13 cellular contexts compared by ENCODE assay signal in the genomic region with DNA sequence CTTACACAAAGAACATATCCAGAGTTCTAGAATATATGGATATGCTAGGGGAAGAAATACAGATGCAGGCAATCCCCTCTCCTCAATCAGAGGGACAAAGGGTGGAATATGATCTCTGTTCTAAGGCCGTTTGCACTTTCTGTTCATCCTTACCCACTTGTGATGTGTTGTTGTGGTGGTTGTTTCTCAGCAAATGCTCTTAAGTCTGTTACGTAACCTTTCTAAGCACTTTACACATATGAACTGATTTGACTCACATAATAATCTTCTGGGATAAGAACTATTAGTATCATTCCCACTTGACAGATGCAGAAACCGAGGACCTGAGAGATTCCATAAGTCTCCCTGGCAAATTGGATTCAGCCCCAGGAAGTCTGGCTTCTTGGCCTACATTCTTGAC. TPM values are rescaled to one million over a fixed set of nuclear protein-coding genes. Genes with fewer than 3 reads are reported as not detected.
A peak's percentile ranks its signal among the peaks of the same experiment; 100 is the strongest.
DNase-seq lines count a peak whose midpoint lies in the region; ATAC-seq and TF ChIP-seq lines count a peak whose summit lies in the region.
"Had no signal": no experiment of that assay in that cellular context is flagged by ENCODE, and none has a peak within 500 bp of the region (broad histone marks: within the 10 kb centered on the region; RNA-seq: fewer than 3 reads in every experiment).

No MANE protein-coding gene starts in this region.

- H2BK12ac ChIP-seq in mesenchymal stem cell (ENCODE audit: low read length in 2 of 2): no peak overlapping the region

- H4K91ac ChIP-seq in mesenchymal stem cell (ENCODE audit: low read length): no peak overlapping the region

- intact Hi-C loops in CD8-positive, alpha-beta T cell (cut with DNase I, micrococcal nuclease): no loop called here
- intact Hi-C loops in A673 (cut with micrococcal nuclease; ENCODE audit: unreplicated experiment): no loop called here

- H3K4me3 Mint-ChIP-seq in CD8-positive, alpha-beta T cell: no peak overlapping the region
- peak overlapping the region; percentile 14 for H3K4me3 Mint-ChIP-seq in activated naive CD8-positive, alpha-beta T cell treated with anti-CD3 and anti-CD28 coated beads for 36 hours

- peak overlapping the region; percentile 81 for H3K27ac Mint-ChIP-seq in CD8-positive, alpha-beta T cell
- H3K27ac Mint-ChIP-seq in activated naive CD8-positive, alpha-beta T cell treated with anti-CD3 and anti-CD28 coated beads for 36 hours: peak overlapping the region; percentile 81

- no peaks in the 10 kb centered on the region for H3K79me2 ChIP-seq in ACC112 (ENCODE audit: control insufficient read depth, insufficient read depth, low read length, unreplicated experiment)

- POLR2A ChIA-PET in CD8-positive, alpha-beta T cell (lab: Charles Lee): no interaction called here
- POLR2A ChIA-PET in A673 (lab: Charles Lee; ENCODE audit: low non-redundant PET): interaction anchor here (0.6 kb wide), 1 partner anchor 627 kb away, joined by 3 read pairs; no protein-coding TSS in a partner anchor

- H3K14ac ChIP-seq in mesenchymal stem cell (ENCODE audit: low read length in 2 of 2): no peak overlapping the region

- H3K27me3 ChIP-seq in ACC112 (ENCODE audit: insufficient read depth, low read length) (no peaks in the 10 kb centered on the region), mesenchymal stem cell (ENCODE audit: control insufficient read depth in 1 of 2, insufficient read depth in 1 of 2, low read length in 2 of 2) (no peaks in the 10 kb centered on the region), A673 (replicated peaks; ENCODE audit: insufficient read depth, low read depth, low read length, poor library complexity) (no peaks in the 10 kb centered on the region)
- H3K27me3 ChIP-seq in CD8-positive, alpha-beta T cell (ENCODE audit: insufficient read depth, low read length): no peaks in the 10 kb centered on the region
- H3K27me3 ChIP-seq: gastroesophageal sphincter, upper lobe of left lung had no signal

- H3K9ac ChIP-seq in mesenchymal stem cell (ENCODE audit: low read length): no peak overlapping the region

- no TSS peak for BruUV-seq in A673 (replicated peaks; lab: Mats Ljungman, UMichigan)

- TF ChIP-seq CTCF in CD8-positive, alpha-beta T cell (IDR thresholded peaks at IDR 0.05): no peak
- TF ChIP-seq CTCF in A673 (conservative IDR thresholded peaks at IDR 0.05; ENCODE audit: low read depth, low read length): no peak
- no peak for TF ChIP-seq CTCF in omental fat pad (IDR thresholded peaks at IDR 0.05)

- WGBS in mesenchymal stem cell: 89% methylated on average over 1 of the region's 3 CpGs

- no peak overlapping the region for H2AK5ac ChIP-seq in mesenchymal stem cell (ENCODE audit: low read length, severe bottlenecking)

- no peak overlapping the region for H3K4ac ChIP-seq in mesenchymal stem cell (ENCODE audit: low read depth in 1 of 2, low read length in 2 of 2)

- H3K4me1 ChIP-seq in ACC112 (ENCODE audit: control insufficient read depth, insufficient read depth, low read length, unreplicated experiment) (peaks cover 4% of the 10 kb centered on the region), mesenchymal stem cell (ENCODE audit: control insufficient read depth, insufficient read depth, low read depth, low read length) (no peaks in the 10 kb centered on the region), A673 (ENCODE audit: insufficient read depth, low read length, poor library complexity, severe bottlenecking) (peaks cover 7% of the 10 kb centered on the region)
- H3K4me1 ChIP-seq in CD8-positive, alpha-beta T cell (ENCODE audit: insufficient read depth, low read length): peaks cover 13% of the 10 kb centered on the region

- H3K9me3 Mint-ChIP-seq in CD8-positive, alpha-beta T cell: no peaks in the 10 kb centered on the region
- no peaks in the 10 kb centered on the region for H3K9me3 Mint-ChIP-seq in activated naive CD8-positive, alpha-beta T cell treated with anti-CD3 and anti-CD28 coated beads for 36 hours

- no peak overlapping the region for H3K27ac ChIP-seq in ACC112 (ENCODE audit: low read depth, low read length)
- no peak overlapping the region for H3K27ac ChIP-seq in CD8-positive, alpha-beta T cell (ENCODE audit: low read depth, low read length)
- H3K27ac ChIP-seq in mesenchymal stem cell (ENCODE audit: low read length, poor library complexity, severe bottlenecking): no peak overlapping the region
- no peak overlapping the region for H3K27ac ChIP-seq in A673 (ENCODE audit: low read depth, low read length, poor library complexity, severe bottlenecking)
- H3K27ac ChIP-seq: gastroesophageal sphincter, upper lobe of left lung, VCaP had no signal

- DNase-seq in CD8-positive, alpha-beta T cell: no peak
- no peak for DNase-seq in activated naive CD8-positive, alpha-beta T cell treated with anti-CD3 and anti-CD28 coated beads for 36 hours
- DNase-seq in mesenchymal stem cell (peak; percentile 25), A673 (ENCODE audit: low spot score) (no peak), omental fat pad (ENCODE audit: low spot score) (no peak), globus pallidus (ENCODE audit: low spot score) (no peak), COLO829 (ENCODE audit: low spot score) (no peak)
- DNase-seq: C1 segment of cervical spinal cord, upper lobe of left lung had no signal

- H2AFZ ChIP-seq in ACC112 (ENCODE audit: low read length, unreplicated experiment): peak overlapping the region; percentile 56
- H2AFZ ChIP-seq in mesenchymal stem cell (ENCODE audit: low read depth, low read length): no peak overlapping the region

- H3K18ac ChIP-seq in mesenchymal stem cell (ENCODE audit: low read depth in 1 of 2, low read length in 2 of 2): no peak overlapping the region

- H3K36me3 Mint-ChIP-seq in CD8-positive, alpha-beta T cell: no peaks in the 10 kb centered on the region
- H3K36me3 Mint-ChIP-seq in activated naive CD8-positive, alpha-beta T cell treated with anti-CD3 and anti-CD28 coated beads for 36 hours: no peaks in the 10 kb centered on the region

- ATAC-seq in CD8-positive, alpha-beta T cell: no peak
- no peak for ATAC-seq in omental fat pad (ENCODE audit: low FRiP score)
- ATAC-seq: gastroesophageal sphincter had no signal

- no peak overlapping the region for H2BK15ac ChIP-seq in mesenchymal stem cell (ENCODE audit: low read depth, poor library complexity, severe bottlenecking)

- H2BK120ac ChIP-seq in mesenchymal stem cell (ENCODE audit: low read depth, low read length): no peak overlapping the region

- no peaks in the 10 kb centered on the region for H3K36me3 ChIP-seq in ACC112 (ENCODE audit: insufficient read depth, low read length)
- no peaks in the 10 kb centered on the region for H3K36me3 ChIP-seq in CD8-positive, alpha-beta T cell (ENCODE audit: insufficient read depth, low read length)
- no peaks in the 10 kb centered on the region for H3K36me3 ChIP-seq in mesenchymal stem cell (ENCODE audit: control insufficient read depth in 1 of 2, insufficient read depth in 2 of 2, low read depth in 1 of 2, low read length in 2 of 2)
- H3K36me3 ChIP-seq in A673 (ENCODE audit: insufficient read depth, low read length, poor library complexity, severe bottlenecking): no peaks in the 10 kb centered on the region
- H3K36me3 ChIP-seq: gastroesophageal sphincter, upper lobe of left lung had no signal

- CTCF ChIA-PET in CD8-positive, alpha-beta T cell (lab: Charles Lee): interaction anchor here (1.0 to 6.0 kb wide), 5 partner anchors 13 to 176 kb away, joined by 3 to 54 read pairs (median 8); no protein-coding TSS in a partner anchor
- CTCF ChIA-PET in A673 (lab: Charles Lee): no interaction called here

- no peak overlapping the region for H3K23ac ChIP-seq in mesenchymal stem cell (ENCODE audit: low read length in 2 of 2)

- H3K4me3 ChIP-seq in ACC112 (ENCODE audit: low read depth, low read length): no peak overlapping the region
- H3K4me3 ChIP-seq in CD8-positive, alpha-beta T cell (ENCODE audit: low read depth, low read length): no peak overlapping the region
- no peak overlapping the region for H3K4me3 ChIP-seq in mesenchymal stem cell (ENCODE audit: insufficient read depth in 1 of 2, low read depth in 1 of 2, low read length in 2 of 2)
- H3K4me3 ChIP-seq in A673 (ENCODE audit: low read depth, low read length, poor library complexity, severe bottlenecking): no peak overlapping the region
- H3K4me3 ChIP-seq: gastroesophageal sphincter, upper lobe of left lung had no signal

- peaks cover 24% of the 10 kb centered on the region for H3K4me1 Mint-ChIP-seq in CD8-positive, alpha-beta T cell (ENCODE audit: low read depth)
- peaks cover 25% of the 10 kb centered on the region for H3K4me1 Mint-ChIP-seq in activated naive CD8-positive, alpha-beta T cell treated with anti-CD3 and anti-CD28 coated beads for 36 hours

- H3K4me2 ChIP-seq in mesenchymal stem cell (ENCODE audit: low read length, poor library complexity, severe bottlenecking): no peak overlapping the region

- no peak overlapping the region for H4K8ac ChIP-seq in mesenchymal stem cell (ENCODE audit: low read length)

- no peak overlapping the region for H2BK5ac ChIP-seq in mesenchymal stem cell (ENCODE audit: low read depth, low read length, poor library complexity, severe bottlenecking)

- H3K79me1 ChIP-seq in mesenchymal stem cell (replicated peaks; ENCODE audit: low read length, poor library complexity, severe bottlenecking): no peaks in the 10 kb centered on the region

- H3K27me3 Mint-ChIP-seq in CD8-positive, alpha-beta T cell (ENCODE audit: low read depth): no peaks in the 10 kb centered on the region
- H3K27me3 Mint-ChIP-seq in activated naive CD8-positive, alpha-beta T cell treated with anti-CD3 and anti-CD28 coated beads for 36 hours: no peaks in the 10 kb centered on the region

- H3K9me3 ChIP-seq in CD8-positive, alpha-beta T cell (ENCODE audit: low read length): no peaks in the 10 kb centered on the region
- H3K9me3 ChIP-seq in mesenchymal stem cell (ENCODE audit: control insufficient read depth, low read length) (no peaks in the 10 kb centered on the region), A673 (ENCODE audit: low read depth, low read length, poor library complexity, severe bottlenecking) (no peaks in the 10 kb centered on the region)
- H3K9me3 ChIP-seq: gastroesophageal sphincter, upper lobe of left lung had no signal

RNA-seq across cellular contexts. Expression of a gene that starts 40.5 kb away (rescaled TPM):
- 10 to 100 TPM; 57.8 to 62.0 TPM for total RNA-seq in CD8-positive, alpha-beta T cell
- 10 to 100 TPM; 24.3 TPM for total RNA-seq in activated naive CD8-positive, alpha-beta T cell treated with anti-CD3 and anti-CD28 coated beads for 36 hours
- polyA plus RNA-seq in mesenchymal stem cell (2013, experiment 1 of 2): 59.1 TPM
- 58.8 TPM for polyA plus RNA-seq in mesenchymal stem cell (2013, experiment 2 of 2)
- total RNA-seq in A673 (2021) (125 and 135 TPM in 2 replicates), omental fat pad (10 to 100 TPM; 55.5 to 81.7 (median 71.6) TPM)

RNA-seq across cellular contexts. Expression of a gene that starts 46.2 kb away (rescaled TPM):
- under 1 TPM in 1 of 2 experiments, not detected in 1; 0.08 TPM for total RNA-seq in CD8-positive, alpha-beta T cell
- total RNA-seq in activated naive CD8-positive, alpha-beta T cell treated with anti-CD3 and anti-CD28 coated beads for 36 hours: 1 to 10 TPM in 1 of 2 experiments, under 1 TPM in 1; 0.82 to 1.9 TPM
- polyA plus RNA-seq in mesenchymal stem cell (2013, experiment 1 of 2): 0.66 TPM
- 0.63 TPM for polyA plus RNA-seq in mesenchymal stem cell (2013, experiment 2 of 2)
- 1.5 and 5.4 TPM in 2 replicates for total RNA-seq in A673 (2021)
- 1 to 10 TPM in 2 of 4 donors, under 1 TPM in 2; 0.36 to 1.8 (median 1.1) TPM for total RNA-seq in omental fat pad

RNA-seq across cellular contexts. Expression of a gene that starts 56.6 kb away (rescaled TPM):
- 1 to 10 TPM in 1 of 2 experiments, under 1 TPM in 1; 0.28 to 1.1 TPM for total RNA-seq in CD8-positive, alpha-beta T cell
- under 1 TPM; 0.41 to 0.54 TPM for total RNA-seq in activated naive CD8-positive, alpha-beta T cell treated with anti-CD3 and anti-CD28 coated beads for 36 hours
- 0.04 TPM for polyA plus RNA-seq in mesenchymal stem cell (2013, experiment 1 of 2)
- polyA plus RNA-seq in mesenchymal stem cell (2013, experiment 2 of 2): 0.11 TPM
- 0.33 TPM in 1 of 2 replicates, not detected in the other for total RNA-seq in A673 (2021)
- not detected for total RNA-seq in omental fat pad
- total RNA-seq: M059J had no signal
